In genomic region chr2:173571887-173572680, GRCh38 we compare ENCODE assay signal across 12 cellular contexts.
DNase-seq lines count a peak whose midpoint lies in the region; ATAC-seq and TF ChIP-seq lines count a peak whose summit lies in the region.
"Had no signal": no experiment of that assay in that cellular context is flagged by ENCODE, and none has a peak within 500 bp of the region (broad histone marks: within the 10 kb centered on the region; RNA-seq: fewer than 3 reads in every experiment).

No MANE protein-coding gene starts in this region.

- TF ChIP-seq RAD21 in SK-N-SH (IDR thresholded peaks at IDR 0.05; ENCODE audit: low read length) = no peak

- CTCF ChIA-PET in SK-N-SH (lab: Yijun Ruan, JAX) = no interaction called here

- TF ChIP-seq EP300 in SK-N-SH (IDR thresholded peaks at IDR 0.05; ENCODE audit: borderline replicate concordance in 1 of 2, low read depth in 1 of 2, low read length in 1 of 2) (no peak), transverse colon (IDR thresholded peaks at IDR 0.05; ENCODE audit: low read depth) (no peak)

- DNase-seq in SK-N-SH (no peak), SK-N-MC (ENCODE audit: low read depth, low spot score) (no peak), iris pigment epithelial cell (ENCODE audit: low read depth) (peak; percentile 30), transverse colon (no peak)
- DNase-seq in activated CD4-positive, CD25-positive, alpha-beta regulatory T cell (lab: John Stamatoyannopoulos, UW) = no peak
- DNase-seq: activated effector memory CD4-positive, alpha-beta T cell treated with anti-CD3 and anti-CD28 coated beads, Interleukin-2, amount 50 U/mL, for 16 hours; right cardiac atrium; stimulated activated CD4-positive, alpha-beta T cell treated with anti-CD3 and anti-CD28 coated beads, Interleukin-4, amount 100 ng/mL, for 1 hour had no signal

- H3K4me2 ChIP-seq in SK-N-SH = no peak overlapping the region

- H3K4me1 ChIP-seq in SK-N-SH (ENCODE audit: control insufficient read depth in 1 of 2, insufficient read depth in 2 of 2, low read depth in 1 of 2, low read length in 1 of 2) (peaks cover 0 to 2% of the 10 kb centered on the region in 2 experiments; a peak in 2 of 4 replicates), transverse colon (peaks cover 0 to 24% (median 13%) of the 10 kb centered on the region in 4 donors)

- intact Hi-C loops in transverse colon (cut with DNase I; ENCODE audit: low total_unique reads) = no loop called here

- no peak overlapping the region for H3K27ac ChIP-seq in SK-N-SH (ENCODE audit: low read depth in 2 of 2, low read length in 1 of 2)
- H3K27ac ChIP-seq in SK-N-MC = no peak overlapping the region
- H3K27ac ChIP-seq in transverse colon = peak overlapping the region; percentile 3 to 33 (median 14)
- H3K27ac ChIP-seq: tibial nerve had no signal

- H3K9me2 ChIP-seq in SK-N-SH = no peaks in the 10 kb centered on the region

- no peak for TF ChIP-seq CTCF in SK-N-SH (IDR thresholded peaks at IDR 0.05)
- TF ChIP-seq CTCF in transverse colon (IDR thresholded peaks at IDR 0.05) = no peak

- in situ Hi-C loops in transverse colon (cut with MboI; ENCODE audit: low pct_ligation_motif_present in 1 of 4, low pct_unique_long_range_greater_than_20kb in 1 of 4, low sequenced_read_pairs in 3 of 4) = no loop called here

- no peaks in the 10 kb centered on the region for H3K27me3 ChIP-seq in SK-N-SH (ENCODE audit: insufficient read depth)
- H3K27me3 ChIP-seq in transverse colon = no peaks in the 10 kb centered on the region
- H3K27me3 ChIP-seq: tibial nerve had no signal

- H3K4me3 ChIP-seq in SK-N-SH (ENCODE audit: low read depth in 2 of 2, low read length in 1 of 2) = no peak overlapping the region
- 0 out of 2 replicates have a peak overlapping the region, but pooled peaks have one; percentile 22 for H3K4me3 ChIP-seq in SK-N-MC
- H3K4me3 ChIP-seq in transverse colon = no peak overlapping the region
- H3K4me3 ChIP-seq: tibial nerve had no signal

- ATAC-seq in SK-N-SH treated with all-trans-retinoic acid at 6 μM for 48 hours = no peak
- no peak for ATAC-seq in GM21367 (IDR thresholded peaks at IDR 0.05; ENCODE audit: unreplicated experiment)
- no peak for ATAC-seq in GM19023 (IDR thresholded peaks at IDR 0.05; ENCODE audit: unreplicated experiment)
- ATAC-seq: right cardiac atrium had no signal

- H3K36me3 ChIP-seq in SK-N-SH (replicated peaks in 1 of 2; ENCODE audit: control insufficient read depth in 1 of 2, insufficient read depth in 2 of 2, low read length in 1 of 2) = no peaks in the 10 kb centered on the region
- no peaks in the 10 kb centered on the region for H3K36me3 ChIP-seq in SK-N-MC (ENCODE audit: insufficient read depth, low read length)
- no peaks in the 10 kb centered on the region for H3K36me3 ChIP-seq in transverse colon
- H3K36me3 ChIP-seq: tibial nerve had no signal

- no peaks in the 10 kb centered on the region for H3K79me2 ChIP-seq in SK-N-SH (ENCODE audit: insufficient read depth)

- WGBS in SK-N-SH (ENCODE audit: low lambda C conversion rate) = 66% methylated on average over 5 of the region's 5 CpGs
- WGBS in transverse colon (ENCODE audit: low coverage in 1 of 2), 2 donors = 31 to 41% methylated on average over 4 to 5 of the region's 5 CpGs

- H3K9ac ChIP-seq in SK-N-SH (no peak overlapping the region), SK-N-MC (ENCODE audit: insufficient read length) (no peak overlapping the region)

- POLR2A ChIA-PET in SK-N-SH (lab: Yijun Ruan, JAX) = no interaction called here

- no peak overlapping the region for H2AFZ ChIP-seq in SK-N-SH (ENCODE audit: low read depth)

- H3F3A ChIP-seq in SK-N-SH (replicated peaks; ENCODE audit: insufficient read depth) = no peaks in the 10 kb centered on the region

- no peaks in the 10 kb centered on the region for H4K20me1 ChIP-seq in SK-N-SH (ENCODE audit: insufficient read depth)

- H3K9me3 ChIP-seq in SK-N-SH (no peaks in the 10 kb centered on the region), SK-N-MC (ENCODE audit: low read depth, low read length) (no peaks in the 10 kb centered on the region), transverse colon (no peaks in the 10 kb centered on the region)
- H3K9me3 ChIP-seq: tibial nerve had no signal

- no peak for TF ChIP-seq POLR2A in transverse colon (IDR thresholded peaks at IDR 0.05)

TF ChIP-seq in SK-N-SH, 30 proteins besides CTCF, POLR2A, EP300 and RAD21:
- TF ChIP-seq MEF2A (IDR thresholded peaks at IDR 0.05; ENCODE audit: borderline replicate concordance, low read depth) (0 out of 2 replicates have a peak, but pooled peaks have one; percentile 1), YY1 (IDR thresholded peaks at IDR 0.05; ENCODE audit: low read depth) (no peak), CHD2 (IDR thresholded peaks at IDR 0.05; ENCODE audit: low read length, partially characterized antibody) (no peak)

TF ChIP-seq in SK-N-SH treated with all-trans-retinoic acid at 6 μM for 48 hours, 23 proteins besides CTCF, POLR2A, EP300 and RAD21 (continues in another document):
- TF ChIP-seq BACH2 (CRISPR knock-in tag; IDR thresholded peaks at IDR 0.05; ENCODE audit: borderline replicate concordance) (no peak), SNAI2 (CRISPR knock-in tag; IDR thresholded peaks at IDR 0.05) (no peak), ZNF8 (CRISPR knock-in tag; IDR thresholded peaks at IDR 0.05) (no peak), PATZ1 (CRISPR knock-in tag; IDR thresholded peaks at IDR 0.05; ENCODE audit: borderline replicate concordance) (no peak), TOX (CRISPR knock-in tag; IDR thresholded peaks at IDR 0.05; ENCODE audit: borderline replicate concordance) (no peak), TCF4 (CRISPR knock-in tag; IDR thresholded peaks at IDR 0.05; ENCODE audit: borderline replicate concordance) (no peak), ZNF70 (CRISPR knock-in tag; IDR thresholded peaks at IDR 0.05) (no peak), ZFP30 (CRISPR knock-in tag; IDR thresholded peaks at IDR 0.05) (no peak), ZNF565 (CRISPR knock-in tag; conservative IDR thresholded peaks at IDR 0.05; ENCODE audit: low read depth) (no peak), CSDC2 (CRISPR knock-in tag; IDR thresholded peaks at IDR 0.05) (no peak), ZC3H10 (CRISPR knock-in tag; IDR thresholded peaks at IDR 0.05) (no peak), GLIS3 (CRISPR knock-in tag; IDR thresholded peaks at IDR 0.05) (no peak), RARB (CRISPR knock-in tag; IDR thresholded peaks at IDR 0.05) (no peak), ARNTL (CRISPR knock-in tag; IDR thresholded peaks at IDR 0.05; ENCODE audit: borderline replicate concordance, low read depth) (no peak), ZFP3 (CRISPR knock-in tag; IDR thresholded peaks at IDR 0.05) (no peak)
- TF ChIP-seq, protein P1, sequence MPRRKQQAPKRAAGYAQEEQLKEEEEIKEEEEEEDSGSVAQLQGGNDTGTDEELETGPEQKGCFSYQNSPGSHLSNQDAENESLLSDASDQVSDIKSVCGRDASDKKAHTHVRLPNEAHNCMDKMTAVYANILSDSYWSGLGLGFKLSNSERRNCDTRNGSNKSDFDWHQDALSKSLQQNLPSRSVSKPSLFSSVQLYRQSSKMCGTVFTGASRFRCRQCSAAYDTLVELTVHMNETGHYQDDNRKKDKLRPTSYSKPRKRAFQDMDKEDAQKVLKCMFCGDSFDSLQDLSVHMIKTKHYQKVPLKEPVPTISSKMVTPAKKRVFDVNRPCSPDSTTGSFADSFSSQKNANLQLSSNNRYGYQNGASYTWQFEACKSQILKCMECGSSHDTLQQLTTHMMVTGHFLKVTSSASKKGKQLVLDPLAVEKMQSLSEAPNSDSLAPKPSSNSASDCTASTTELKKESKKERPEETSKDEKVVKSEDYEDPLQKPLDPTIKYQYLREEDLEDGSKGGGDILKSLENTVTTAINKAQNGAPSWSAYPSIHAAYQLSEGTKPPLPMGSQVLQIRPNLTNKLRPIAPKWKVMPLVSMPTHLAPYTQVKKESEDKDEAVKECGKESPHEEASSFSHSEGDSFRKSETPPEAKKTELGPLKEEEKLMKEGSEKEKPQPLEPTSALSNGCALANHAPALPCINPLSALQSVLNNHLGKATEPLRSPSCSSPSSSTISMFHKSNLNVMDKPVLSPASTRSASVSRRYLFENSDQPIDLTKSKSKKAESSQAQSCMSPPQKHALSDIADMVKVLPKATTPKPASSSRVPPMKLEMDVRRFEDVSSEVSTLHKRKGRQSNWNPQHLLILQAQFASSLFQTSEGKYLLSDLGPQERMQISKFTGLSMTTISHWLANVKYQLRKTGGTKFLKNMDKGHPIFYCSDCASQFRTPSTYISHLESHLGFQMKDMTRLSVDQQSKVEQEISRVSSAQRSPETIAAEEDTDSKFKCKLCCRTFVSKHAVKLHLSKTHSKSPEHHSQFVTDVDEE (CRISPR knock-in tag; IDR thresholded peaks at IDR 0.05) = no peak
- TF ChIP-seq, protein P2, sequence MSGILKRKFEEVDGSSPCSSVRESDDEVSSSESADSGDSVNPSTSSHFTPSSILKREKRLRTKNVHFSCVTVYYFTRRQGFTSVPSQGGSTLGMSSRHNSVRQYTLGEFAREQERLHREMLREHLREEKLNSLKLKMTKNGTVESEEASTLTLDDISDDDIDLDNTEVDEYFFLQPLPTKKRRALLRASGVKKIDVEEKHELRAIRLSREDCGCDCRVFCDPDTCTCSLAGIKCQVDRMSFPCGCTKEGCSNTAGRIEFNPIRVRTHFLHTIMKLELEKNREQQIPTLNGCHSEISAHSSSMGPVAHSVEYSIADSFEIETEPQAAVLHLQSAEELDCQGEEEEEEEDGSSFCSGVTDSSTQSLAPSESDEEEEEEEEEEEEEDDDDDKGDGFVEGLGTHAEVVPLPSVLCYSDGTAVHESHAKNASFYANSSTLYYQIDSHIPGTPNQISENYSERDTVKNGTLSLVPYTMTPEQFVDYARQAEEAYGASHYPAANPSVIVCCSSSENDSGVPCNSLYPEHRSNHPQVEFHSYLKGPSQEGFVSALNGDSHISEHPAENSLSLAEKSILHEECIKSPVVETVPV (CRISPR knock-in tag; IDR thresholded peaks at IDR 0.05) = no peak

Comparison
In these comparisons a context has a peak if more than half of its experiments do, and no peak if none do; other contexts are left out.
1. H3K27ac ChIP-seq: peak in transverse colon (4 of 4); none in SK-N-SH (0 of 2) and SK-N-MC (single experiment).